Comparison of ENCODE assay signal across 25 cellular contexts in the genomic region with DNA sequence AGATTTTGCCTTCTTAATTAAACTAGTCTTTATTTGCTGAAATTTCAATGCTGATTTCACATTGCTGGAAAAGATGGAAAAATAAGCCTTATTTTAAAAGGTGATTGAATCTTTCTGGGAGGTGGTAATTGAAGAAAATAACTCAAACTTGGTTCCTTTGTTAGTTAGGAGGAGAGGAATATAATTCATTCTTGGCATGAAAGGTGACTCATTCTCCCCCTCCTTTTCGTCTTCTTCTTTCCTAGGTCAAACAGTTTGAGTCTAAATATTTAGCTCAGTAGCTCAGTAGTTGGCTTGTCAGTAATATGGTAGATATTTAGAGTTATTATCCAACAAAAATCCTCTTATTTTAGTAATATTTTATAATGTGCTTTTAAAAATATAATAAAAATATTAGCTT.
DNase-seq lines count a peak whose midpoint lies in the region; ATAC-seq, FAIRE-seq and TF ChIP-seq lines count a peak whose summit lies in the region.
"Had no signal": no experiment of that assay in that cellular context is flagged by ENCODE, and none has a peak within 500 bp of the region (broad histone marks: within the 10 kb centered on the region; RNA-seq: fewer than 3 reads in every experiment).

No MANE protein-coding gene starts in this region.

- no peak overlapping the region for H3K27ac Mint-ChIP-seq in CD8-positive, alpha-beta memory T cell
- H3K27ac Mint-ChIP-seq: CD4-positive, CD25-positive, alpha-beta regulatory T cell had no signal

- H2BK120ac ChIP-seq in IMR-90 (ENCODE audit: low read depth, low read length) = no peak overlapping the region

- no peaks in the 10 kb centered on the region for H3K36me3 Mint-ChIP-seq in CD8-positive, alpha-beta memory T cell
- H3K36me3 Mint-ChIP-seq: CD4-positive, CD25-positive, alpha-beta regulatory T cell had no signal

- H3K9ac ChIP-seq in IMR-90 (ENCODE audit: low read depth, low read length) (no peak overlapping the region), MM.1S (ENCODE audit: low read length) (no peak overlapping the region)

- no peak overlapping the region for H3K14ac ChIP-seq in IMR-90 (replicated peaks; ENCODE audit: low read depth, low read length)

- no peak for TF ChIP-seq POLR2A in IMR-90 (IDR thresholded peaks at IDR 0.05; ENCODE audit: low read depth, low read length)

- no peaks in the 10 kb centered on the region for H3K4me1 Mint-ChIP-seq in CD8-positive, alpha-beta memory T cell
- H3K4me1 Mint-ChIP-seq: CD4-positive, CD25-positive, alpha-beta regulatory T cell had no signal

- no peak overlapping the region for H4K5ac ChIP-seq in IMR-90 (ENCODE audit: low read depth, low read length)

- no peaks in the 10 kb centered on the region for H3K79me2 ChIP-seq in MM.1S (ENCODE audit: low read length)

- no peaks in the 10 kb centered on the region for H3K9me3 ChIP-seq in IMR-90 (ENCODE audit: control insufficient read depth, insufficient read depth, low read length)
- H3K9me3 ChIP-seq in MM.1S (replicated peaks; ENCODE audit: insufficient read depth, low read length) = no peaks in the 10 kb centered on the region
- no peaks in the 10 kb centered on the region for H3K9me3 ChIP-seq in CD8-positive, alpha-beta memory T cell (ENCODE audit: low read length)
- H3K9me3 ChIP-seq: Caco-2, MG63, SJCRH30 had no signal

- no peak overlapping the region for H3K4me3 Mint-ChIP-seq in CD8-positive, alpha-beta memory T cell
- H3K4me3 Mint-ChIP-seq: CD4-positive, CD25-positive, alpha-beta regulatory T cell had no signal

- no peak overlapping the region for H2BK5ac ChIP-seq in IMR-90 (ENCODE audit: low read depth, low read length, poor library complexity, severe bottlenecking)

- H2AFZ ChIP-seq in IMR-90 (replicated peaks; ENCODE audit: low read length, poor library complexity) (no peak overlapping the region), MM.1S (ENCODE audit: low read length) (no peak overlapping the region)

- H3K18ac ChIP-seq in IMR-90 (ENCODE audit: low read depth, low read length) = no peak overlapping the region

- H3K9me3 Mint-ChIP-seq in CD8-positive, alpha-beta memory T cell = peaks cover 0 to 2% (median 0%) of the 10 kb centered on the region in 5 donors

- no peak overlapping the region for H3K56ac ChIP-seq in IMR-90 (ENCODE audit: extremely low read depth, insufficient read depth, low read length)

- DNase-seq in IMR-90 (peak; percentile 4), RPMI7951 (ENCODE audit: low read depth) (peak; percentile 25), kidney glomerular epithelial cell (lab: John Stamatoyannopoulos, UW) (peak; percentile 77), urothelium cell line (ENCODE audit: low spot score) (peak; percentile 11), MM.1S (no peak), Right ventricle myocardium superior (no peak)
- no peak for DNase-seq in CD8-positive, alpha-beta memory T cell
- DNase-seq: Caco-2; CD4-positive, CD25-positive, alpha-beta regulatory T cell; DMS 273 treated with DMSO at 0.1 percent for 48 hours; DMS79 treated with DMSO at 0.1 percent for 48 hours; Karpas-422; MG63; NCI-H1092 treated with DMSO at 0.1 percent for 48 hours; NCI-H1436 treated with DMSO at 0.1 percent for 48 hours; NCI-H1930; NCI-H345; NCI-H524; NCI-H774; SJCRH30 had no signal

- H2BK15ac ChIP-seq in IMR-90 (ENCODE audit: low read depth, low read length) = no peak overlapping the region

- H3K4me2 ChIP-seq in IMR-90 (ENCODE audit: low read depth, low read length) (no peak overlapping the region), MM.1S (ENCODE audit: low read depth, low read length) (no peak overlapping the region)

- WGBS in IMR-90 (ENCODE audit: extremely low coverage in 2 of 2, insufficient read length in 1 of 2), 2 experiments = no CpG with 5 or more reads among the region's 1 CpG

- in situ Hi-C loops in IMR-90 (cut with MboI; ENCODE audit: low sequenced_read_pairs) = no loop called here

- H3K36me3 ChIP-seq in IMR-90 (ENCODE audit: control insufficient read depth, insufficient read depth, low read length) (no peaks in the 10 kb centered on the region), MM.1S (replicated peaks; ENCODE audit: insufficient read depth, low read length) (no peaks in the 10 kb centered on the region)
- no peaks in the 10 kb centered on the region for H3K36me3 ChIP-seq in CD8-positive, alpha-beta memory T cell (ENCODE audit: insufficient read depth, low read length)
- H3K36me3 ChIP-seq: MG63, SJCRH30 had no signal

- no peak for ATAC-seq in IMR-90 (ENCODE audit: low read depth)
- no peak for ATAC-seq in Right ventricle myocardium superior (ENCODE audit: poor library complexity)
- ATAC-seq: GM12878, HCT116, Panc1 had no signal

- FAIRE-seq in urothelium cell line (lab: Jason Lieb, UNC) = no peak
- FAIRE-seq: GM12878, H1, HTR-8/SVneo had no signal

- H3K27me3 Mint-ChIP-seq in CD8-positive, alpha-beta memory T cell = no peaks in the 10 kb centered on the region
- H3K27me3 Mint-ChIP-seq: CD4-positive, CD25-positive, alpha-beta regulatory T cell had no signal

- no peaks in the 10 kb centered on the region for H3K9me2 ChIP-seq in MM.1S (replicated peaks; ENCODE audit: insufficient read depth, low read length)

- H3K27ac ChIP-seq in IMR-90 (ENCODE audit: insufficient read depth, low read length) = no peak overlapping the region
- no peak overlapping the region for H3K27ac ChIP-seq in MM.1S (ENCODE audit: low read length)
- H3K27ac ChIP-seq in CD8-positive, alpha-beta memory T cell (ENCODE audit: low read depth, low read length) = no peak overlapping the region
- H3K27ac ChIP-seq: SJCRH30 had no signal

- H2AK5ac ChIP-seq in IMR-90 (ENCODE audit: low read depth, low read length) = no peak overlapping the region

- H4K91ac ChIP-seq in IMR-90 (ENCODE audit: insufficient read depth, low read depth, low read length) = no peak overlapping the region

- CTCF ChIA-PET in IMR-90 (lab: Yijun Ruan, JAX) = no interaction called here
- CTCF ChIA-PET in CD8-positive, alpha-beta memory T cell (lab: Charles Lee) = no interaction called here

- H3K4me3 ChIP-seq in IMR-90 (ENCODE audit: insufficient read depth, low read depth, low read length) (no peak overlapping the region), MM.1S (ENCODE audit: low read length) (no peak overlapping the region)
- no peak overlapping the region for H3K4me3 ChIP-seq in CD8-positive, alpha-beta memory T cell (ENCODE audit: low read length)
- H3K4me3 ChIP-seq: GM12878, MG63, SJCRH30 had no signal

- BruUV-seq in IMR-90 (replicated peaks; lab: Mats Ljungman, UMichigan) = no TSS peak

- H3K4me1 ChIP-seq in IMR-90 (ENCODE audit: control insufficient read depth, insufficient read depth, low read length) (no peaks in the 10 kb centered on the region), MM.1S (ENCODE audit: low read length) (peaks cover 16% of the 10 kb centered on the region)
- no peaks in the 10 kb centered on the region for H3K4me1 ChIP-seq in CD8-positive, alpha-beta memory T cell (ENCODE audit: insufficient read depth, low read length)
- H3K4me1 ChIP-seq: Caco-2 had no signal

- H4K20me1 ChIP-seq in IMR-90 (ENCODE audit: insufficient read depth, low read length) = no peaks in the 10 kb centered on the region
- no peaks in the 10 kb centered on the region for H4K20me1 ChIP-seq in MM.1S (ENCODE audit: insufficient read depth, low read length)

- no peaks in the 10 kb centered on the region for H3K9me1 ChIP-seq in IMR-90 (ENCODE audit: insufficient read depth, low read length)

- POLR2A ChIA-PET in IMR-90 (lab: Charles Lee; ENCODE audit: unreplicated experiment) = no interaction called here
- POLR2A ChIA-PET in CD8-positive, alpha-beta memory T cell (lab: Charles Lee) = no interaction called here

- H2AK9ac ChIP-seq in IMR-90 (replicated peaks; ENCODE audit: low read depth, low read length, poor library complexity) = no peak overlapping the region

- peaks cover 7% of the 10 kb centered on the region; the same call in 1 of the 2 replicates for H3F3A ChIP-seq in MM.1S (ENCODE audit: insufficient read depth, low read length)

- intact Hi-C loops in IMR-90 (cut with micrococcal nuclease) = no loop called here
- intact Hi-C loops in Right ventricle myocardium superior (cut with DNase I) = no loop called here

- H3K79me1 ChIP-seq in IMR-90 (ENCODE audit: low read depth in 1 of 2, low read length in 2 of 2) = no peaks in the 10 kb centered on the region

- TF ChIP-seq RAD21 in IMR-90 (IDR thresholded peaks at IDR 0.05; ENCODE audit: low read length) = no peak

- no peak for TF ChIP-seq CTCF in IMR-90 (conservative IDR thresholded peaks at IDR 0.05; ENCODE audit: low read depth, low read length)
- TF ChIP-seq CTCF in MM.1S (IDR thresholded peaks at IDR 0.05; ENCODE audit: low read length) = no peak

- dilution Hi-C loops in IMR-90 (cut with HindIII; ENCODE audit: low sequenced_read_pairs, unreplicated experiment) = no loop called here

- no peak overlapping the region for H4K8ac ChIP-seq in IMR-90 (ENCODE audit: low read depth in 2 of 2, low read length in 2 of 2)

- no peak overlapping the region for H3K23ac ChIP-seq in IMR-90 (ENCODE audit: low read depth, low read length)

- H3K27me3 ChIP-seq in IMR-90 (ENCODE audit: control insufficient read depth, insufficient read depth, low read length) (no peaks in the 10 kb centered on the region; the same call in 1 of the 2 replicates), MM.1S (replicated peaks; ENCODE audit: insufficient read depth, low read length) (no peaks in the 10 kb centered on the region)
- H3K27me3 ChIP-seq in CD8-positive, alpha-beta memory T cell (ENCODE audit: insufficient read depth, low read length, poor library complexity, severe bottlenecking) = no peaks in the 10 kb centered on the region
- H3K27me3 ChIP-seq: MG63, SJCRH30 had no signal

- no peak overlapping the region for H2BK20ac ChIP-seq in IMR-90 (ENCODE audit: low read depth, low read length)

- no peak overlapping the region for H3K4ac ChIP-seq in IMR-90 (ENCODE audit: low read depth, low read length)

TF ChIP-seq in IMR-90, 13 proteins besides CTCF, POLR2A, EP300 and RAD21 (continues in another document):
- TF ChIP-seq NFE2L2 (IDR thresholded peaks at IDR 0.05; ENCODE audit: low read depth, low read length) (no peak), SMC3 (IDR thresholded peaks at IDR 0.05; ENCODE audit: low read depth, low read length) (no peak), CHD1 (IDR thresholded peaks at IDR 0.05; ENCODE audit: low read depth, low read length) (no peak), FOS (IDR thresholded peaks at IDR 0.05; ENCODE audit: low read depth, low read length) (no peak), BHLHE40 (IDR thresholded peaks at IDR 0.05; ENCODE audit: low read depth, low read length) (no peak), MAZ (IDR thresholded peaks at IDR 0.05; ENCODE audit: borderline replicate concordance, low read depth, low read length) (no peak), MAFK (IDR thresholded peaks at IDR 0.05; ENCODE audit: low read depth, low read length) (no peak)
- TF ChIP-seq, protein P1, sequence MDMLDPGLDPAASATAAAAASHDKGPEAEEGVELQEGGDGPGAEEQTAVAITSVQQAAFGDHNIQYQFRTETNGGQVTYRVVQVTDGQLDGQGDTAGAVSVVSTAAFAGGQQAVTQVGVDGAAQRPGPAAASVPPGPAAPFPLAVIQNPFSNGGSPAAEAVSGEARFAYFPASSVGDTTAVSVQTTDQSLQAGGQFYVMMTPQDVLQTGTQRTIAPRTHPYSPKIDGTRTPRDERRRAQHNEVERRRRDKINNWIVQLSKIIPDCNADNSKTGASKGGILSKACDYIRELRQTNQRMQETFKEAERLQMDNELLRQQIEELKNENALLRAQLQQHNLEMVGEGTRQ (IDR thresholded peaks at IDR 0.05; ENCODE audit: low read depth, low read length) = no peak

Comparison
In these comparisons a context has a peak if more than half of its experiments do, and no peak if none do; other contexts are left out.
1. DNase-seq: peak in IMR-90 (single experiment), RPMI7951 (single experiment), kidney glomerular epithelial cell (single experiment) and urothelium cell line (single experiment); none in MM.1S (single experiment), CD8-positive, alpha-beta memory T cell (0 of 5) and Right ventricle myocardium superior (single experiment).